Comparison of ENCODE assay signal across 1 cellular context in the genomic region with DNA sequence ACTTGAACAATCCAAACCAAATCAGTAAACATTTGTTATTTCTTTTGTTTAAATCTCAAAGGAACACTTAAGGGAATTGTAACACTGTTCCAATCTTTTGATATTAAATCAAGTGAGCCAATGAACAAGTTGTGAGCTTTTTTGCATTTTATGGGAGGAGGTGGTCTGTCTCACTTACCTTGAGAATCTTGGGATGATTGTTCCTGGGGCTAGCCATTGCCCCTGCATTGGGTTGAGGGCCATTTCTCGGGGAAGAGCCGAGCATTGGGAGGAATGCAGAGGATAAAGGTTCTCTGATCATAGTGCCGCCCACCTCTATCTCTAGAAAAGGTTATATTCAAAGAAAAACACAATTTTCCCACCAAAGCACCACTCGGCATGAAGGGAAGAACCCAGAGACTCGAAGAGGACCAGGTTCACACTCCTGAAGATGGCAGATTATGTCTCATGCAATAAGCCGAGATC.
TF ChIP-seq lines count a peak whose summit lies in the region.

No MANE protein-coding gene starts in this region.

TF ChIP-seq in SK-N-SH, 30 proteins besides CTCF, POLR2A, EP300 and RAD21 (continued from another document):
- TF ChIP-seq, protein P1, sequence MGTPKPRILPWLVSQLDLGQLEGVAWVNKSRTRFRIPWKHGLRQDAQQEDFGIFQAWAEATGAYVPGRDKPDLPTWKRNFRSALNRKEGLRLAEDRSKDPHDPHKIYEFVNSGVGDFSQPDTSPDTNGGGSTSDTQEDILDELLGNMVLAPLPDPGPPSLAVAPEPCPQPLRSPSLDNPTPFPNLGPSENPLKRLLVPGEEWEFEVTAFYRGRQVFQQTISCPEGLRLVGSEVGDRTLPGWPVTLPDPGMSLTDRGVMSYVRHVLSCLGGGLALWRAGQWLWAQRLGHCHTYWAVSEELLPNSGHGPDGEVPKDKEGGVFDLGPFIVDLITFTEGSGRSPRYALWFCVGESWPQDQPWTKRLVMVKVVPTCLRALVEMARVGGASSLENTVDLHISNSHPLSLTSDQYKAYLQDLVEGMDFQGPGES (IDR thresholded peaks at IDR 0.05; ENCODE audit: low read depth, low read length) = no peak
- no peak for TF ChIP-seq NRF1 (IDR thresholded peaks at IDR 0.05; ENCODE audit: low read depth, low read length)
TF ChIP-seq in SK-N-SH: peak in this region for 0.
